Comparison of ENCODE assay signal across 17 cellular contexts in the genomic region with DNA sequence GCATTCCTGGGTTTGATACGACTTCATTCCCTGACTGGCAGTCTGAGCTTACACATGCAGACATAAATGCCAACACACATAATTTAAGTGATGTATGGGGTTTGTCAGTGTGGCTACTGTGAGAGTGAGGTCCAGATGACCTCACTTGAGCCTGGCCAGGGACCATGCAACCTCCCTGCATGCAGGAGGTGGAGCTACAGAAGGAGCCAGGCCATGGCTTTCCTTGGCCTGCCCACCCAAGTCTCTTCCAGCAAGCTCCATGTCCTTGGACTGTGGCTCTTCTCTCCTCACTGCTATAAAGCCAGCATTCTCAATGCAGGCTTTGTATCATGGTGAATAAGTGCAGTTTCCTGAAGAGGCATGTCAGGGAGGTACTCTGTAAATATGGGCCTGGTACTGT.
DNase-seq lines count a peak whose midpoint lies in the region; ATAC-seq, FAIRE-seq and TF ChIP-seq lines count a peak whose summit lies in the region.
"Had no signal": no experiment of that assay in that cellular context is flagged by ENCODE, and none has a peak within 500 bp of the region (broad histone marks: within the 10 kb centered on the region; RNA-seq: fewer than 3 reads in every experiment).

No MANE protein-coding gene starts in this region.

- FAIRE-seq in small intestine (lab: Jason Lieb, UNC) = no peak
- FAIRE-seq in RCC 7860 (lab: Jason Lieb, UNC) = no peak
- FAIRE-seq: A204.1 had no signal

- peaks cover 0 to 18% of the 10 kb centered on the region in 2 donors for H3K4me1 ChIP-seq in right atrium auricular region
- no peaks in the 10 kb centered on the region for H3K4me1 ChIP-seq in small intestine (ENCODE audit: control insufficient read depth in 2 of 2, insufficient read depth in 1 of 2, low read depth in 1 of 2, low read length in 1 of 2)
- H3K4me1 ChIP-seq: Caco-2 had no signal

- H3K27ac Mint-ChIP-seq in neural crest cell (ENCODE audit: unreplicated experiment) = peak overlapping the region; percentile 52
- H3K27ac Mint-ChIP-seq: CD4-positive, alpha-beta T cell had no signal

- peak overlapping the region in 1 of 2 donors; percentile 13 for H3K27ac ChIP-seq in right atrium auricular region
- H3K27ac ChIP-seq in small intestine (ENCODE audit: low read depth in 1 of 2, low read length in 1 of 2) = no peak overlapping the region
- H3K27ac ChIP-seq: KMS-11 had no signal

- H3K4me3 ChIP-seq in right atrium auricular region (no peak overlapping the region), small intestine (ENCODE audit: low read depth in 1 of 2, low read length in 2 of 2) (no peak overlapping the region)

- H3K27me3 Mint-ChIP-seq in neural crest cell (ENCODE audit: low read depth) = no peaks in the 10 kb centered on the region
- H3K27me3 Mint-ChIP-seq: CD4-positive, alpha-beta T cell had no signal

- H3K27me3 ChIP-seq in right atrium auricular region (no peaks in the 10 kb centered on the region), small intestine (ENCODE audit: control insufficient read depth in 2 of 2, insufficient read depth in 2 of 2, low read length in 2 of 2) (no peaks in the 10 kb centered on the region)

- peak; percentile 47 for ATAC-seq in Right ventricle myocardium inferior
- peak; percentile 41 to 48 for ATAC-seq in left cardiac atrium
- no peak for ATAC-seq in HG03108 (IDR thresholded peaks at IDR 0.05; ENCODE audit: unreplicated experiment)

- WGBS in small intestine, 3 donors = 74 to 86% (median 82%) methylated on average over 1 of the region's 1 CpG

- H3K36me3 Mint-ChIP-seq in neural crest cell (ENCODE audit: low read depth) = no peaks in the 10 kb centered on the region

- H3K4me1 Mint-ChIP-seq in neural crest cell = peaks cover 22% of the 10 kb centered on the region

- intact Hi-C loops in Right ventricle myocardium inferior (cut with DNase I) (no loop called here), left cardiac atrium (cut with DNase I) (no loop called here)

- H3K9me3 Mint-ChIP-seq in neural crest cell = no peaks in the 10 kb centered on the region
- H3K9me3 Mint-ChIP-seq: CD4-positive, alpha-beta T cell had no signal

- H3K9me3 ChIP-seq in right atrium auricular region (no peaks in the 10 kb centered on the region), small intestine (ENCODE audit: control insufficient read depth, low read depth) (no peaks in the 10 kb centered on the region)
- H3K9me3 ChIP-seq: Caco-2 had no signal

- no peaks in the 10 kb centered on the region for H3K36me3 ChIP-seq in right atrium auricular region
- no peaks in the 10 kb centered on the region for H3K36me3 ChIP-seq in small intestine (ENCODE audit: control insufficient read depth in 2 of 2, insufficient read depth in 2 of 2, low read length in 2 of 2)

- no peak overlapping the region for H3K4me3 Mint-ChIP-seq in neural crest cell
- H3K4me3 Mint-ChIP-seq: CD4-positive, alpha-beta T cell had no signal

- DNase-seq in Right ventricle myocardium inferior (ENCODE audit: missing footprints) (no peak), right atrium auricular region (ENCODE audit: low spot score) (no peak), amniotic epithelial cell (ENCODE audit: low read depth) (peak; percentile 44), left cardiac atrium (no peak), neural crest cell (ENCODE audit: low read depth, low spot score) (no peak), small intestine (no peak), RCC 7860 (ENCODE audit: low spot score) (no peak)
- DNase-seq: Caco-2; CD4-positive, alpha-beta T cell; MV-4-11; NCI-H1694 treated with DMSO at 0.1 percent for 48 hours; NCI-H345; NCI-H524 treated with DMSO at 0.1 percent for 48 hours; RPMI8226 had no signal

- no peak for TF ChIP-seq CTCF in right atrium auricular region (IDR thresholded peaks at IDR 0.05)
- no peak for TF ChIP-seq CTCF in neural crest cell (conservative IDR thresholded peaks at IDR 0.05)
